Comparison of ENCODE assay signal across 1 cellular context in genomic region chr18:1732143-1732542, GRCh38.
TF ChIP-seq lines count a peak whose summit lies in the region.

No MANE protein-coding gene starts in this region.

TF ChIP-seq in GM23338, 12 proteins besides CTCF, POLR2A, EP300 and RAD21 (continued from another document):
- TF ChIP-seq EZH2 (IDR thresholded peaks at IDR 0.05; ENCODE audit: low read depth, unreplicated experiment) (no peak), NANOG (IDR thresholded peaks at IDR 0.05; ENCODE audit: borderline replicate concordance) (no peak), CREB1 (CRISPR knock-in tag; IDR thresholded peaks at IDR 0.05; ENCODE audit: low read depth) (no peak)
